ENCODE assay signal across 12 cellular contexts in genomic region chr1:165877940-165878556, GRCh38.
DNase-seq lines count a peak whose midpoint lies in the region; ATAC-seq, FAIRE-seq and TF ChIP-seq lines count a peak whose summit lies in the region.
"Had no signal": no experiment of that assay in that cellular context is flagged by ENCODE, and none has a peak within 500 bp of the region (broad histone marks: within the 10 kb centered on the region; RNA-seq: fewer than 3 reads in every experiment).

No MANE protein-coding gene starts in this region.

- H4K20me1 ChIP-seq in DND-41 (ENCODE audit: insufficient read depth, low read length): peaks cover 89% of the 10 kb centered on the region

- no peaks in the 10 kb centered on the region for H3K9me3 ChIP-seq in DND-41 (ENCODE audit: insufficient read depth, low read length, severe bottlenecking)
- H3K9me3 ChIP-seq: HAP-1 had no signal

- DNase-seq in DND-41: no peak
- no peak for DNase-seq in GM19239 (ENCODE audit: insufficient read length, low spot score)
- DNase-seq in NOMO-1 (lab: John Stamatoyannopoulos, UW; ENCODE audit: unreplicated experiment in 2 of 2): peak; percentile 45 to 70
- DNase-seq in RKO (ENCODE audit: low spot score): no peak
- no peak for DNase-seq in NCI-H1694 treated with DMSO at 0.1 percent for 48 hours (lab: John Stamatoyannopoulos, UW)
- DNase-seq in substantia nigra (lab: John Stamatoyannopoulos, UW): no peak
- no peak for DNase-seq in NCI-H1092 treated with DMSO at 0.1 percent for 48 hours (lab: John Stamatoyannopoulos, UW)
- DNase-seq: activated gamma-delta T cell treated with Interleukin-2 at 50 U/mL for 16 hours, NCI-H2107, nucleus accumbens had no signal

- no peak for ATAC-seq in DND-41 (ENCODE audit: insufficient read depth, low read depth)
- peak; percentile 58 for ATAC-seq in HG02885 (IDR thresholded peaks at IDR 0.05; ENCODE audit: poor library complexity, unreplicated experiment)

- peak; percentile 90 for FAIRE-seq in GM19239 (lab: Jason Lieb, UNC)

- no peak overlapping the region for H3K4me2 ChIP-seq in DND-41 (ENCODE audit: insufficient read depth, low read length)

- peaks cover 80% of the 10 kb centered on the region for H3K4me1 ChIP-seq in DND-41 (ENCODE audit: insufficient read depth, low read length)

- peaks cover 54% of the 10 kb centered on the region for H3K36me3 ChIP-seq in DND-41 (ENCODE audit: insufficient read depth, low read length)
- H3K36me3 ChIP-seq: HAP-1 had no signal

- H2AFZ ChIP-seq in DND-41 (ENCODE audit: low read depth, low read length): no peak overlapping the region

- H3K4me3 ChIP-seq in DND-41 (ENCODE audit: low read depth in 1 of 2, low read length in 2 of 2): no peak overlapping the region
- H3K4me3 ChIP-seq: HAP-1 had no signal

- H3K27me3 ChIP-seq in DND-41 (ENCODE audit: insufficient read depth, low read length, poor library complexity): no peaks in the 10 kb centered on the region

- H3K27ac ChIP-seq in DND-41 (ENCODE audit: low read length) (peak overlapping the region; percentile 35; the same call in 1 of the 2 replicates), substantia nigra (ENCODE audit: low read depth, low read length, poor library complexity, severe bottlenecking) (no peak overlapping the region)

- peaks cover 100% of the 10 kb centered on the region for H3K79me2 ChIP-seq in DND-41 (ENCODE audit: insufficient read depth, low read length)

- no peak overlapping the region for H3K9ac ChIP-seq in DND-41 (ENCODE audit: low read depth, low read length)

- no peak for TF ChIP-seq CTCF in DND-41 (IDR thresholded peaks at IDR 0.05; ENCODE audit: borderline replicate concordance, extremely low read depth, low read length, poor library complexity, severe bottlenecking)

Comparison
In these comparisons a context has a peak if more than half of its experiments do, and no peak if none do; other contexts are left out.
1. DNase-seq: peak in NOMO-1 (2 of 2); none in DND-41 (single experiment), GM19239 (single experiment), RKO (single experiment), NCI-H1694 treated with DMSO at 0.1 percent for 48 hours (single experiment), substantia nigra (0 of 49) and NCI-H1092 treated with DMSO at 0.1 percent for 48 hours (single experiment).